ENCODE assay signal across 9 cellular contexts in genomic region chr22:25852223-25852622, GRCh38.
"Had no signal": no experiment of that assay in that cellular context is flagged by ENCODE, and none has a peak within 500 bp of the region (broad histone marks: within the 10 kb centered on the region; RNA-seq: fewer than 3 reads in every experiment).

No MANE protein-coding gene starts in this region.

- H3K27me3 Mint-ChIP-seq: IgD-negative memory B cell had no signal

- H3K27ac ChIP-seq: GM23248, HL-60 had no signal

- H2AFZ ChIP-seq: GM23248 had no signal

- H3K27ac Mint-ChIP-seq: H9, HFFc6, IgD-negative memory B cell had no signal

- DNase-seq: GM23248, H9, HCEC 1CT, HFFc6, KG1 had no signal

- FAIRE-seq: H54, HepG2 had no signal

- H3K4me3 ChIP-seq: GM23248 had no signal

- H3K4me1 Mint-ChIP-seq: H9, IgD-negative memory B cell had no signal

- ATAC-seq: HepG2 had no signal

- H3K9ac ChIP-seq: GM23248 had no signal

- H3K9me3 Mint-ChIP-seq: H9 had no signal

- H3K4me3 Mint-ChIP-seq: H9, HFFc6, IgD-negative memory B cell had no signal
